Comparison of ENCODE assay signal across 10 cellular contexts in genomic region chr1:203797216-203797615, GRCh38. TPM values are rescaled to one million over a fixed set of nuclear protein-coding genes. Genes with fewer than 3 reads are reported as not detected.
DNase-seq lines count a peak whose midpoint lies in the region; ATAC-seq, FAIRE-seq and TF ChIP-seq lines count a peak whose summit lies in the region.
"Had no signal": no experiment of that assay in that cellular context is flagged by ENCODE, and none has a peak within 500 bp of the region (broad histone marks: within the 10 kb centered on the region; RNA-seq: fewer than 3 reads in every experiment).

No MANE protein-coding gene starts in this region.

- DNase-seq in T-helper 1 cell (no peak), glutamatergic neuron (no peak), NCI-H2107 (lab: John Stamatoyannopoulos, UW) (no peak), GM12892 (ENCODE audit: insufficient read length) (no peak), GOT3 (lab: John Stamatoyannopoulos, UW) (no peak)
- no peak for DNase-seq in activated CD4-positive, alpha-beta memory T cell treated with anti-CD3 and anti-CD28 coated beads for 36 hours
- DNase-seq: stimulated activated CD4-positive, alpha-beta T cell treated with anti-CD3 and anti-CD28 coated beads, Interleukin-4, amount 100 ng/mL, for 4 hours had no signal

- ATAC-seq in stimulated activated memory B cell treated with anti-CD40 and anti-IgM and Interleukin-4, amounts not matched to agents 10 μg/mL and 1 μg/mL and 100 μg/mL, for 72 hours = no peak

- FAIRE-seq in GM12892 (lab: Jason Lieb, UNC) = no peak

- TF ChIP-seq POLR2A in GM12892 (IDR thresholded peaks at IDR 0.05; ENCODE audit: low read depth, low read length) = no peak

- TF ChIP-seq CTCF in glutamatergic neuron (IDR thresholded peaks at IDR 0.05; ENCODE audit: partially characterized antibody, unreplicated experiment) = no peak

- H3K36me3 Mint-ChIP-seq in T-helper 1 cell treated with Interleukin-12 subunit alpha and Interleukin-12 subunit beta and Interleukin-4 antibody, amounts not matched to agents 30 μg/mL and 1 μg/mL, for 36 hours (ENCODE audit: low read depth) = peaks cover 44% of the 10 kb centered on the region
- H3K36me3 Mint-ChIP-seq in activated CD4-positive, alpha-beta memory T cell treated with anti-CD3 and anti-CD28 coated beads for 36 hours = peaks cover 36% of the 10 kb centered on the region
- peaks cover 10% of the 10 kb centered on the region for H3K36me3 Mint-ChIP-seq in glutamatergic neuron (ENCODE audit: unreplicated experiment)
- peaks cover 11% of the 10 kb centered on the region for H3K36me3 Mint-ChIP-seq in stimulated activated memory B cell treated with anti-CD40 and anti-IgM and Interleukin-4, amounts not matched to agents 10 μg/mL and 1 μg/mL and 100 μg/mL, for 72 hours

- H3K9me3 Mint-ChIP-seq in T-helper 1 cell treated with Interleukin-12 subunit alpha and Interleukin-12 subunit beta and Interleukin-4 antibody, amounts not matched to agents 30 μg/mL and 1 μg/mL, for 36 hours = no peaks in the 10 kb centered on the region
- no peaks in the 10 kb centered on the region for H3K9me3 Mint-ChIP-seq in activated CD4-positive, alpha-beta memory T cell treated with anti-CD3 and anti-CD28 coated beads for 36 hours
- peaks cover 8% of the 10 kb centered on the region for H3K9me3 Mint-ChIP-seq in glutamatergic neuron (ENCODE audit: unreplicated experiment)
- H3K9me3 Mint-ChIP-seq in stimulated activated memory B cell treated with anti-CD40 and anti-IgM and Interleukin-4, amounts not matched to agents 10 μg/mL and 1 μg/mL and 100 μg/mL, for 72 hours = no peaks in the 10 kb centered on the region

- peak overlapping the region; percentile 95 for H3K4me3 Mint-ChIP-seq in T-helper 1 cell treated with Interleukin-12 subunit alpha and Interleukin-12 subunit beta and Interleukin-4 antibody, amounts not matched to agents 30 μg/mL and 1 μg/mL, for 36 hours
- peak overlapping the region; percentile 95 for H3K4me3 Mint-ChIP-seq in activated CD4-positive, alpha-beta memory T cell treated with anti-CD3 and anti-CD28 coated beads for 36 hours
- H3K4me3 Mint-ChIP-seq in glutamatergic neuron (ENCODE audit: unreplicated experiment) = peak overlapping the region; percentile 99
- H3K4me3 Mint-ChIP-seq in stimulated activated memory B cell treated with anti-CD40 and anti-IgM and Interleukin-4, amounts not matched to agents 10 μg/mL and 1 μg/mL and 100 μg/mL, for 72 hours = peak overlapping the region; percentile 91

- H3K27ac Mint-ChIP-seq in T-helper 1 cell treated with Interleukin-12 subunit alpha and Interleukin-12 subunit beta and Interleukin-4 antibody, amounts not matched to agents 30 μg/mL and 1 μg/mL, for 36 hours = no peak overlapping the region
- H3K27ac Mint-ChIP-seq in activated CD4-positive, alpha-beta memory T cell treated with anti-CD3 and anti-CD28 coated beads for 36 hours = no peak overlapping the region
- no peak overlapping the region for H3K27ac Mint-ChIP-seq in glutamatergic neuron (ENCODE audit: unreplicated experiment)
- no peak overlapping the region for H3K27ac Mint-ChIP-seq in stimulated activated memory B cell treated with anti-CD40 and anti-IgM and Interleukin-4, amounts not matched to agents 10 μg/mL and 1 μg/mL and 100 μg/mL, for 72 hours

- CTCF ChIA-PET in activated CD4-positive, alpha-beta memory T cell treated with anti-CD3 and anti-CD28 coated beads for 36 hours (lab: Charles Lee) = no interaction called here

- POLR2A ChIA-PET in activated CD4-positive, alpha-beta memory T cell treated with anti-CD3 and anti-CD28 coated beads for 36 hours (lab: Charles Lee) = interaction anchor here (0.7 to 4.6 kb wide), 2 partner anchors 31 to 32 kb away, joined by 3 to 18 read pairs; partner anchors contain the start of gene LAX1

- intact Hi-C loops in activated CD4-positive, alpha-beta memory T cell treated with anti-CD3 and anti-CD28 coated beads for 36 hours (cut with micrococcal nuclease) = loop anchor here (5.0 to 10.0 kb wide), 4 partner anchors 145 to 615 kb away; partner anchors contain the start of genes ATP2B4 and PPP1R15B

- no peaks in the 10 kb centered on the region for H3K27me3 Mint-ChIP-seq in T-helper 1 cell treated with Interleukin-12 subunit alpha and Interleukin-12 subunit beta and Interleukin-4 antibody, amounts not matched to agents 30 μg/mL and 1 μg/mL, for 36 hours (ENCODE audit: low read depth)
- no peaks in the 10 kb centered on the region for H3K27me3 Mint-ChIP-seq in activated CD4-positive, alpha-beta memory T cell treated with anti-CD3 and anti-CD28 coated beads for 36 hours
- peaks cover 7% of the 10 kb centered on the region for H3K27me3 Mint-ChIP-seq in glutamatergic neuron (ENCODE audit: unreplicated experiment)
- no peaks in the 10 kb centered on the region for H3K27me3 Mint-ChIP-seq in stimulated activated memory B cell treated with anti-CD40 and anti-IgM and Interleukin-4, amounts not matched to agents 10 μg/mL and 1 μg/mL and 100 μg/mL, for 72 hours

- peaks cover 43% of the 10 kb centered on the region for H3K4me1 Mint-ChIP-seq in T-helper 1 cell treated with Interleukin-12 subunit alpha and Interleukin-12 subunit beta and Interleukin-4 antibody, amounts not matched to agents 30 μg/mL and 1 μg/mL, for 36 hours (ENCODE audit: low read depth)
- peaks cover 57% of the 10 kb centered on the region for H3K4me1 Mint-ChIP-seq in activated CD4-positive, alpha-beta memory T cell treated with anti-CD3 and anti-CD28 coated beads for 36 hours (ENCODE audit: low read depth)
- H3K4me1 Mint-ChIP-seq in glutamatergic neuron (ENCODE audit: low read depth, unreplicated experiment) = peaks cover 11% of the 10 kb centered on the region
- peaks cover 36% of the 10 kb centered on the region for H3K4me1 Mint-ChIP-seq in stimulated activated memory B cell treated with anti-CD40 and anti-IgM and Interleukin-4, amounts not matched to agents 10 μg/mL and 1 μg/mL and 100 μg/mL, for 72 hours

RNA-seq across cellular contexts. Expression of gene ZBED6, which starts 1.8 kb away (rescaled TPM):
- total RNA-seq in activated CD4-positive, alpha-beta memory T cell treated with anti-CD3 and anti-CD28 coated beads for 36 hours = 10 to 100 TPM; 18.6 to 20.4 TPM
- total RNA-seq in glutamatergic neuron (ENCODE audit: unreplicated experiment) = 23.3 TPM
- 5.1 TPM for polyA plus RNA-seq in GM12892 (2012; ENCODE audit: missing spikeins)

RNA-seq across cellular contexts. Expression of gene ZC3H11A, which starts 1.8 kb away (rescaled TPM):
- total RNA-seq in activated CD4-positive, alpha-beta memory T cell treated with anti-CD3 and anti-CD28 coated beads for 36 hours = 10 to 100 TPM; 90.2 to 91.8 TPM
- 63.4 TPM for total RNA-seq in glutamatergic neuron (ENCODE audit: unreplicated experiment)
- 56.9 TPM for polyA plus RNA-seq in GM12892 (2012; ENCODE audit: missing spikeins)

RNA-seq across cellular contexts. Expression of gene LAX1, which starts 32.2 kb away (rescaled TPM):
- total RNA-seq in activated CD4-positive, alpha-beta memory T cell treated with anti-CD3 and anti-CD28 coated beads for 36 hours = 10 to 100 TPM; 14.0 to 14.3 TPM
- not detected for total RNA-seq in glutamatergic neuron (ENCODE audit: unreplicated experiment)
- 5.2 TPM for polyA plus RNA-seq in GM12892 (2012; ENCODE audit: missing spikeins)
- total RNA-seq: A172 had no signal

Comparison
In these comparisons a context has a peak if more than half of its experiments do, and no peak if none do; other contexts are left out.
1. RNA of gene LAX1, which starts 32.2 kb away (total RNA-seq): 14.0 to 14.3 TPM in activated CD4-positive, alpha-beta memory T cell treated with anti-CD3 and anti-CD28 coated beads for 36 hours; not detected in glutamatergic neuron (single experiment); every median in the first group is over 10 times any median in the second.
2. Peak in every context shown above with its lines, with median percentiles within 50 percentile points of each other: H3K4me3 Mint-ChIP-seq.